ENCODE assay signal across 1 cellular context in the genomic region with DNA sequence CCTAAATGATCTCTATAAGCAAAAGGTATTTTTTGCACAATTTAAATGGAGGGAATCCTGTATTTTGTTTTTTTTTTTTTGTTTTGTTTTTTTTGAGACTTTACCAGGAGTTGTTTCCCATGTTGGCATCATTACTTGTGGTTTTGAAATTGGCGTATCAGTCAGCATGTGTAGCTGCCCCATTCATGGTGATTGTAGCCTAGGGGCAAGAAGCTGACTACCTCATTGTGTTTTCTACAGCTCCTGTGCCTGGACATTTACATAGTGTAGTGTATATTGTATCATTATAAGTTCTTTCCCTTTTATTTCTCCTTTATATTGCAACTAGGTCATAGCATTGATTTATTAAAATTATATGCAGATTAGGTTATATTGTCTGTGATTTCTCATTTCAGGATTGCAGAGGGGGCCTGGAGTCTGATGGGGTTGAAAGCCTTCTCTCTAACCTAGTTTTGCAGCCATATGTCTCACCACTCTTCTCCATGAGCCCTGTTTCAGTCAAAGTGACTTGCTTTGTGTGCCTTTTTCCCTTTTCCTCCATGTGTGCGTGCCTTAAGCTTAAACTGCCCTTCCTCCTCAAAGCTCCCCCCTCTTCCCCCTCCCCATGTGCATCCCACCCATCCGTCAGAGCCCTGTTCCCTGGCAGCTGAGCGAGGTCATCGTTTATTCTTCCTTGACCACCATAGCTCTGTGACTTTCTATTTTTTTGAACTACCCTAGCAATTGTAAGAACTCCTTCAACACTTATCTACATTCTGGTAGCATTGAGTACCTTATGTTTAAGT.
TF ChIP-seq lines count a peak whose summit lies in the region.

No MANE protein-coding gene starts in this region.

TF ChIP-seq in endothelial cell of umbilical vein, 7 proteins besides CTCF, POLR2A, EP300 and RAD21:
- no peak for TF ChIP-seq POLR2AphosphoS5 (IDR thresholded peaks at IDR 0.05; ENCODE audit: insufficient read depth, low read depth, low read length)
- TF ChIP-seq FOS (IDR thresholded peaks at IDR 0.05; ENCODE audit: borderline replicate concordance, insufficient read depth, low read length), result no peak
- no peak for TF ChIP-seq EZH2 (IDR thresholded peaks at IDR 0.05; ENCODE audit: borderline replicate concordance, low read depth, low read length, severe bottlenecking)
- TF ChIP-seq, protein P1, sequence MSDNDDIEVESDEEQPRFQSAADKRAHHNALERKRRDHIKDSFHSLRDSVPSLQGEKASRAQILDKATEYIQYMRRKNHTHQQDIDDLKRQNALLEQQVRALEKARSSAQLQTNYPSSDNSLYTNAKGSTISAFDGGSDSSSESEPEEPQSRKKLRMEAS (IDR thresholded peaks at IDR 0.05; ENCODE audit: insufficient read depth, insufficient read length), result no peak
- no peak for TF ChIP-seq JUN (IDR thresholded peaks at IDR 0.05; ENCODE audit: borderline replicate concordance, insufficient read depth, insufficient read length, low read depth)
- no peak for TF ChIP-seq MYC (IDR thresholded peaks at IDR 0.05; ENCODE audit: low read depth, low read length)
- no peak for TF ChIP-seq GATA2 (IDR thresholded peaks at IDR 0.05; ENCODE audit: insufficient read depth, insufficient read length, low read depth, low read length)
